In the genomic region with DNA sequence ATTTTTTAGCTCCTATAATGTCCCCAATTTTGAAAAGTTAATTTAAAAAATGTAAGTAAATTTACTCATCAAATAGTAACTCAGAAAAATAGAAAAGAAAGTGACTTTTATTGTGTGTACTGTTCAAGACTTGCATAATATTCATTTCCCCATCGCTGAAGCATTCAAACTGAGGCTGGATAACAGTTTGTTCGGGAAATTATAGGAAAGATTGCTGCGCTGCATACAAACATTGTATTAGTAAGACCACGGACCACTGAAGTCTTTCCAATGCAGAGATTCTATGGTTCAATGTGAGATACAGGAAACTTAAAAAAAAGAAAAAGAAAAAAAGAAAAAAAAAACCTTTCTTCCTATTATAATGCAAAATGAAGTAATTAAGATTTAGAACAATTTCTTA, we compare ENCODE assay signal across 13 cellular contexts. TPM values are rescaled to one million over a fixed set of nuclear protein-coding genes. Genes with fewer than 3 reads are reported as not detected.
A peak's percentile ranks its signal among the peaks of the same experiment; 100 is the strongest.
DNase-seq lines count a peak whose midpoint lies in the region; ATAC-seq, FAIRE-seq and TF ChIP-seq lines count a peak whose summit lies in the region.
"Had no signal": no experiment of that assay in that cellular context is flagged by ENCODE, and none has a peak within 500 bp of the region (broad histone marks: within the 10 kb centered on the region; RNA-seq: fewer than 3 reads in every experiment).

No MANE protein-coding gene starts in this region.

- DNase-seq in left lung (no peak), right atrium auricular region (ENCODE audit: low spot score) (no peak), NCI-H526 (lab: John Stamatoyannopoulos, UW) (no peak), NCI-H446 treated with DMSO at 0.1 percent for 48 hours (lab: John Stamatoyannopoulos, UW) (no peak)
- DNase-seq: activated CD8-positive, alpha-beta memory T cell treated with anti-CD3 and anti-CD28 coated beads, Interleukin-2, amount 50 U/mL, for 4 hours; gastrocnemius medialis; NCI-H1930; right cardiac atrium had no signal

- 91% methylated on average over 4 of the region's 4 CpGs for WGBS in HUES64

- H3K9ac ChIP-seq in BLaER1 (no peak overlapping the region), HUES64 (ENCODE audit: low read depth, low read length) (no peak overlapping the region)

- H3K9me3 ChIP-seq in BLaER1 (no peaks in the 10 kb centered on the region), HUES64 (ENCODE audit: insufficient read depth, low read depth, low read length) (no peaks in the 10 kb centered on the region; the same call in 1 of the 2 replicates), left lung (no peaks in the 10 kb centered on the region), right atrium auricular region (no peaks in the 10 kb centered on the region)
- H3K9me3 ChIP-seq: gastrocnemius medialis had no signal

- intact Hi-C loops in left lung (cut with DNase I): no loop called here

- peak overlapping the region; percentile 87 for H3K4me2 ChIP-seq in BLaER1

- H4K20me1 ChIP-seq in BLaER1: peaks cover 16% of the 10 kb centered on the region; the same call in 1 of the 2 replicates

- TF ChIP-seq CTCF in left lung (IDR thresholded peaks at IDR 0.05) (no peak), right atrium auricular region (IDR thresholded peaks at IDR 0.05) (no peak)

- no peaks in the 10 kb centered on the region for H3K27me3 ChIP-seq in BLaER1
- H3K27me3 ChIP-seq in HUES64 (ENCODE audit: insufficient read depth, low read length): no peaks in the 10 kb centered on the region
- H3K27me3 ChIP-seq in left lung: no peaks in the 10 kb centered on the region
- H3K27me3 ChIP-seq in right atrium auricular region: no peaks in the 10 kb centered on the region
- H3K27me3 ChIP-seq: gastrocnemius medialis had no signal

- peaks cover 74% of the 10 kb centered on the region for H3K4me1 ChIP-seq in BLaER1
- H3K4me1 ChIP-seq in HUES64 (ENCODE audit: insufficient read depth, low read length): peaks cover 24% of the 10 kb centered on the region
- H3K4me1 ChIP-seq in left lung: peaks cover 0 to 73% of the 10 kb centered on the region in 2 donors
- H3K4me1 ChIP-seq in right atrium auricular region: no peaks in the 10 kb centered on the region
- H3K4me1 ChIP-seq: gastrocnemius medialis had no signal

- no peak for ATAC-seq in left lung
- ATAC-seq in GM21723 (IDR thresholded peaks at IDR 0.05; ENCODE audit: unreplicated experiment): no peak
- ATAC-seq: gastrocnemius medialis, right cardiac atrium had no signal

- peaks cover 37% of the 10 kb centered on the region for H3K36me3 ChIP-seq in BLaER1
- peaks cover 18% of the 10 kb centered on the region for H3K36me3 ChIP-seq in HUES64 (ENCODE audit: insufficient read depth, low read length)
- peaks cover 0 to 21% of the 10 kb centered on the region in 2 donors for H3K36me3 ChIP-seq in left lung
- peaks cover 7% of the 10 kb centered on the region for H3K36me3 ChIP-seq in right atrium auricular region
- H3K36me3 ChIP-seq: gastrocnemius medialis had no signal

- peak; percentile 36 for FAIRE-seq in TTC549 (lab: Jason Lieb, UNC)

- H3K4me3 ChIP-seq in BLaER1: no peak overlapping the region
- no peak overlapping the region for H3K4me3 ChIP-seq in HUES64 (ENCODE audit: low read length)
- H3K4me3 ChIP-seq in left lung: no peak overlapping the region
- H3K4me3 ChIP-seq in right atrium auricular region: no peak overlapping the region
- H3K4me3 ChIP-seq: coronary artery, gastrocnemius medialis had no signal

- peak overlapping the region; percentile 89 for H3K27ac ChIP-seq in BLaER1
- H3K27ac ChIP-seq in HUES64 (ENCODE audit: low read depth, low read length): peak overlapping the region; percentile 18; the same call in 1 of the 2 replicates
- H3K27ac ChIP-seq in left lung: peak overlapping the region; percentile 27 to 83
- no peak overlapping the region for H3K27ac ChIP-seq in right atrium auricular region
- H3K27ac ChIP-seq: coronary artery had no signal

RNA-seq across cellular contexts. Expression of a gene that starts 10.4 kb away (rescaled TPM):
- polyA plus RNA-seq in HUES64 (2013, experiment 1 of 2): 3.5 TPM
- 4.6 TPM for polyA plus RNA-seq in HUES64 (2013, experiment 2 of 2)
- total RNA-seq in left lung (10 to 100 TPM; 40.6 to 59.2 TPM), right atrium auricular region (1 to 10 TPM; 6.7 to 7.9 TPM)

Comparison
In these comparisons a context has a peak if more than half of its experiments do, and no peak if none do; other contexts are left out.
1. H3K27ac ChIP-seq: peak in BLaER1 (single experiment), HUES64 (single experiment) and left lung (2 of 2); none in right atrium auricular region (0 of 2).
2. RNA of a gene that starts 10.4 kb away (total RNA-seq): 40.6 to 59.2 TPM in left lung; 6.7 to 7.9 TPM in right atrium auricular region; every median in the first group is over 4 times any median in the second.